In the genomic region with DNA sequence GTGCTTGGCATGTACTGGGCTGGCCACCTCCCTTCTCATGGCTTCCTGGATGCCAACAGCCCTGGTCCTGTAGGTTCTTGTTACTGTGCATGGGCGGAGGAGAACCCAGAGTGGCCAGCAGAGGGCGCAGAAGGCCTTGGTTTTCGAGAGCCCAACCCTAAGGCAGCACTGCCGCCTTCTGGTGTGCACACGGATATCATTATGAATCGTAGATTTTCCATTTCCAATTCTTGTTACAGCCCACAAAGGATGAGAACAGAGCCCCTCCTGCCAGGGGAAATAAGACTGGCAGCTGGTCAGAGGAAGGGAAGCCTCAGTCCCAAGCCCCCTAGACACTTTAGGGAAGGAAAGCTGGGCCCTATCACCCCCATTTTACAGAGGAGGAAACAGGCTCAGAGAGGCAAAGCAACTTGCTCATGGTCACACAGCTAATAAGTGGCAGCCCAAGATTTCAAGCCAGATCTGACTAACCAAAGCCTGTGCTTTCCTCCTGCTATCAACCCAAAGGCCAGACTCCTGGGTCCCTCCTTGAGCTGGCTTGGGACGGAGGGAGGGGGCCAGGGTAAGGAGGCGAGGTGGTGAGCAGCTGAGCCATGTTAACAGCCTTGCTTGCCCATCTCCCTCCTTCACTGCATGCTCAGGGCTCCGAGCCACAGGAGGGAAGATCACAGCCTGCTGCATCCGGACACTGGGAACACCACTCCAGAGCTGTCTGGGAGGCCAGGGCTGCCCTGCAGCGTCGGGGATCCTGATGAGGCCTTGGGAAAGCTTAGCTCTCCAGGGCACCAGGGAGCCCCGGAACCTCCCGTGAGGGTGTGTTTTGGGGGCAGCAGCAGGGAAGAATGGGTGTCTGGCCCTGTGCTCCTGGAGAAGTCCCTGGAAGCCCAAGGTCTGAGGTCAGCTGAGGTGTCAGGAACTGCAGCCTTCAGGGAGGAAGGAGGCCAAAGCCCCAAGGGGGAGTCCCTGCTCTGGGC, we compare ENCODE assay signal across 7 cellular contexts.
A peak's percentile ranks its signal among the peaks of the same experiment; 100 is the strongest.
DNase-seq lines count a peak whose midpoint lies in the region; ATAC-seq and TF ChIP-seq lines count a peak whose summit lies in the region.
"Not testable (repeated sequence)": the region's sequence is repeated elsewhere in the genome, so short reads cannot be mapped to it uniquely, and the experiment has no call there.

No MANE protein-coding gene starts in this region.

- H3K4me3 ChIP-seq in left lung: not testable (repeated sequence)

- peak; percentile 87 for TF ChIP-seq CTCF in GM12873 (IDR thresholded peaks at IDR 0.05; ENCODE audit: insufficient read depth, low read depth, low read length, missing control alignments)
- TF ChIP-seq CTCF in left lung (IDR thresholded peaks at IDR 0.05): peak; percentile 61 to 63

- intact Hi-C loops in left lung (cut with DNase I): loop anchor here in 1 of 2 donors (5.0 kb wide), 1 partner anchor 170 kb away; no protein-coding TSS in a partner anchor

- DNase-seq in NCI-H146 treated with DMSO at 0.1 percent for 48 hours (lab: John Stamatoyannopoulos, UW; ENCODE audit: unreplicated experiment) (peak; percentile 49), SIG-M5 (lab: John Stamatoyannopoulos, UW) (peak; percentile 31), activated T-cell treated with anti-CD3 and anti-CD28 coated beads for 24 hours (ENCODE audit: low read depth) (peak; percentile 85), ecto neural progenitor cell (ENCODE audit: low spot score) (peak; percentile 93), left lung (peak; percentile 90 to 95)
- peak; percentile 87 to 92 (median 90) for DNase-seq in stimulated activated CD4-positive, alpha-beta T cell treated with anti-CD3 and anti-CD28 coated beads, Interleukin-12 subunit alpha, Interleukin-12 subunit beta, amount 100 ng/mL, for 48 hours (ENCODE audit: low read depth in 2 of 3, low spot score in 1 of 3)

- peaks cover 0 to 75% of the 10 kb centered on the region in 2 donors for H3K36me3 ChIP-seq in left lung

- not testable (repeated sequence) for H3K27me3 ChIP-seq in left lung

- ATAC-seq in left lung: peak; percentile 93

- H3K27ac ChIP-seq in left lung: not testable (repeated sequence)

- H3K4me1 ChIP-seq in left lung: not testable (repeated sequence)

- H3K9me3 ChIP-seq in left lung: not testable (repeated sequence)

Comparison
In these comparisons a context has a peak if more than half of its experiments do, and no peak if none do; other contexts are left out.
1. DNase-seq: peak in every context shown above with its lines; median percentile 93 in ecto neural progenitor cell; 92 in left lung; 90 in stimulated activated CD4-positive, alpha-beta T cell treated with anti-CD3 and anti-CD28 coated beads, Interleukin-12 subunit alpha, Interleukin-12 subunit beta, amount 100 ng/mL, for 48 hours; 85 in activated T-cell treated with anti-CD3 and anti-CD28 coated beads for 24 hours; 49 in NCI-H146 treated with DMSO at 0.1 percent for 48 hours; 31 in SIG-M5.